In the genomic region with DNA sequence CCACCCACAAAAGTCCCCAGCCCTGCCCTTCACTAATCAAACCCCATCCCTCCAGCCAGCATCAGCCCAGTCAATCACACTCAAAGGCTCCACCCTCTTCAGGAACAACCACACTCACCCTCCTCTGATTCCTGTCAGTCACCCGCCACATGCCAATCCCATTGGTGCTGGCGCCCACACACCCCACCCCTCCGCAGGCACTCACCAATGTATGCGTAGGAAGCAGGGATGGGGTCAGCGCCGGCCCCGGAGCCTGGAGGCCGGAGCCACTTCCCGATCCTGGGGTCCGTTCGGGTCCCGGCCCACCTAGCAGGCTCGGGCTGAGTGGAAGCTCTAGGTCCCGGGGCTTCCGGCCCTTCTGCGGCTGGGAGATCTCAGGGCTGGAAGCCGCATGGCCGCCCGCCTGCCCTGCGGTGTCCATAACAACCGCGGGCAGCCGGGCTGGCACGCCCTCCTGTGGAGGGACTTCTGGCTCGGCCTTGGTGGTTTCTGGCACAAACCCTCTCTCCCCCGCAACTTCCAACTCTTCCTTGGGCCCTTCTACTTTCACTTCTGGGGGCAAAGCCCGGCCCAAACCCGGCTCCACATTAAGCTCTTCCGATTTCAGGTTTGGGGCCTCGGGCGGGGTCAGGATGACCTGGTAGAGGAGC, we compare ENCODE assay signal across 8 cellular contexts. TPM values are rescaled to one million over a fixed set of nuclear protein-coding genes. Genes with fewer than 3 reads are reported as not detected.
A peak's percentile ranks its signal among the peaks of the same experiment; 100 is the strongest.
DNase-seq lines count a peak whose midpoint lies in the region; ATAC-seq and TF ChIP-seq lines count a peak whose summit lies in the region.

No MANE protein-coding gene starts in this region.

- POLR2A ChIA-PET in GM10248 (lab: Yijun Ruan, JAX): no interaction called here
- POLR2A ChIA-PET in activated naive CD8-positive, alpha-beta T cell treated with anti-CD3 and anti-CD28 coated beads, Interleukin-2, amount 10 ng/mL, durations not matched to agents 7 days and 5 days (lab: Charles Lee): interaction anchor here (0.7 kb wide), 1 partner anchor 89 kb away, joined by 3 read pairs; no protein-coding TSS in a partner anchor

- H3K4me1 Mint-ChIP-seq in activated naive CD8-positive, alpha-beta T cell treated with anti-CD3 and anti-CD28 coated beads, Interleukin-2, amount 10 ng/mL, durations not matched to agents 7 days and 5 days: peaks cover 11% of the 10 kb centered on the region
- H3K4me1 Mint-ChIP-seq in endothelial cell (ENCODE audit: unreplicated experiment): no peaks in the 10 kb centered on the region

- H3K9me3 Mint-ChIP-seq in activated naive CD8-positive, alpha-beta T cell treated with anti-CD3 and anti-CD28 coated beads, Interleukin-2, amount 10 ng/mL, durations not matched to agents 7 days and 5 days: no peaks in the 10 kb centered on the region
- no peaks in the 10 kb centered on the region for H3K9me3 Mint-ChIP-seq in endothelial cell (ENCODE audit: unreplicated experiment)

- TF ChIP-seq CTCF in GM10248 (IDR thresholded peaks at IDR 0.05; ENCODE audit: control extremely low read depth, extremely low read depth, low read depth, missing control alignments) (no peak), endothelial cell (IDR thresholded peaks at IDR 0.05; ENCODE audit: unreplicated experiment) (no peak)

- peaks cover 33% of the 10 kb centered on the region for H3K36me3 Mint-ChIP-seq in activated naive CD8-positive, alpha-beta T cell treated with anti-CD3 and anti-CD28 coated beads, Interleukin-2, amount 10 ng/mL, durations not matched to agents 7 days and 5 days
- H3K36me3 Mint-ChIP-seq in endothelial cell (ENCODE audit: low read depth, unreplicated experiment): peaks cover 29% of the 10 kb centered on the region

- peak overlapping the region; percentile 65 for H3K27ac Mint-ChIP-seq in activated naive CD8-positive, alpha-beta T cell treated with anti-CD3 and anti-CD28 coated beads, Interleukin-2, amount 10 ng/mL, durations not matched to agents 7 days and 5 days
- H3K27ac Mint-ChIP-seq in endothelial cell (ENCODE audit: unreplicated experiment): no peak overlapping the region

- peak; percentile 66 for DNase-seq in GM10248 (ENCODE audit: extremely low spot score)
- DNase-seq in activated naive CD8-positive, alpha-beta T cell treated with anti-CD3 and anti-CD28 coated beads, Interleukin-2, amount 10 ng/mL, durations not matched to agents 7 days and 5 days: no peak
- peak; percentile 76 to 83 for DNase-seq in lung microvascular endothelial cell (ENCODE audit: low read depth in 2 of 2)
- no peak for DNase-seq in COR-L47 (lab: John Stamatoyannopoulos, UW)
- no peak for DNase-seq in endothelial cell (ENCODE audit: low spot score)
- no peak for DNase-seq in DMS79 (lab: John Stamatoyannopoulos, UW)

- ATAC-seq in HG03108 (IDR thresholded peaks at IDR 0.05; ENCODE audit: unreplicated experiment) (peak; percentile 60), GM19455 (IDR thresholded peaks at IDR 0.05; ENCODE audit: unreplicated experiment) (no peak)
- ATAC-seq in activated naive CD8-positive, alpha-beta T cell treated with anti-CD3 and anti-CD28 coated beads, Interleukin-2, amount 10 ng/mL, durations not matched to agents 7 days and 5 days (ENCODE audit: low read depth): peak; percentile 66

- H3K27me3 Mint-ChIP-seq in activated naive CD8-positive, alpha-beta T cell treated with anti-CD3 and anti-CD28 coated beads, Interleukin-2, amount 10 ng/mL, durations not matched to agents 7 days and 5 days: no peaks in the 10 kb centered on the region
- H3K27me3 Mint-ChIP-seq in endothelial cell (ENCODE audit: unreplicated experiment): no peaks in the 10 kb centered on the region

- CTCF ChIA-PET in GM10248 (lab: Yijun Ruan, JAX): interaction anchor here (1.4 to 1.9 kb wide), 2 partner anchors 9 to 10 kb away, joined by 4 to 7 read pairs; no protein-coding TSS in a partner anchor

- H3K4me3 Mint-ChIP-seq in activated naive CD8-positive, alpha-beta T cell treated with anti-CD3 and anti-CD28 coated beads, Interleukin-2, amount 10 ng/mL, durations not matched to agents 7 days and 5 days: peak overlapping the region; percentile 49
- no peak overlapping the region for H3K4me3 Mint-ChIP-seq in endothelial cell (ENCODE audit: unreplicated experiment)

RNA-seq across cellular contexts. Expression of gene CFP, which starts 7.9 kb away (rescaled TPM):
- 10 to 100 TPM; 14.1 to 14.6 TPM for total RNA-seq in activated naive CD8-positive, alpha-beta T cell treated with anti-CD3 and anti-CD28 coated beads, Interleukin-2, amount 10 ng/mL, durations not matched to agents 7 days and 5 days
- total RNA-seq in lung microvascular endothelial cell (under 0.01 and 0.22 TPM in 2 replicates), endothelial cell (ENCODE audit: unreplicated experiment) (27.5 TPM)

RNA-seq across cellular contexts. Expression of gene ELK1, which starts 12.7 kb away (rescaled TPM):
- 10 to 100 TPM; 53.5 to 54.5 TPM for total RNA-seq in activated naive CD8-positive, alpha-beta T cell treated with anti-CD3 and anti-CD28 coated beads, Interleukin-2, amount 10 ng/mL, durations not matched to agents 7 days and 5 days
- 7.4 and 10.9 TPM in 2 replicates for total RNA-seq in lung microvascular endothelial cell
- 29.4 TPM for total RNA-seq in endothelial cell (ENCODE audit: unreplicated experiment)

RNA-seq across cellular contexts. Expression of gene SYN1, which starts 18.0 kb away (rescaled TPM):
- total RNA-seq in activated naive CD8-positive, alpha-beta T cell treated with anti-CD3 and anti-CD28 coated beads, Interleukin-2, amount 10 ng/mL, durations not matched to agents 7 days and 5 days: under 1 TPM; 0.37 to 1.00 TPM
- under 0.01 TPM in 1 of 2 replicates, not detected in the other for total RNA-seq in lung microvascular endothelial cell
- total RNA-seq in endothelial cell (ENCODE audit: unreplicated experiment): 2.9 TPM

RNA-seq across cellular contexts. Expression of gene UXT, which starts 21.3 kb away (rescaled TPM):
- 100 to 1,000 TPM; 152 TPM for total RNA-seq in activated naive CD8-positive, alpha-beta T cell treated with anti-CD3 and anti-CD28 coated beads, Interleukin-2, amount 10 ng/mL, durations not matched to agents 7 days and 5 days
- total RNA-seq in lung microvascular endothelial cell: 123 and 164 TPM in 2 replicates
- total RNA-seq in endothelial cell (ENCODE audit: unreplicated experiment): 76.5 TPM

RNA-seq across cellular contexts. Expression of gene TIMP1, which starts 55.4 kb away (rescaled TPM):
- 10 to 100 TPM; 54.9 to 56.0 TPM for total RNA-seq in activated naive CD8-positive, alpha-beta T cell treated with anti-CD3 and anti-CD28 coated beads, Interleukin-2, amount 10 ng/mL, durations not matched to agents 7 days and 5 days
- total RNA-seq in lung microvascular endothelial cell (74.8 and 80.8 TPM in 2 replicates), endothelial cell (ENCODE audit: unreplicated experiment) (267 TPM)

Comparison
In these comparisons a context has a peak if more than half of its experiments do, and no peak if none do; other contexts are left out.
1. DNase-seq: peak in GM10248 (single experiment) and lung microvascular endothelial cell (2 of 2); none in activated naive CD8-positive, alpha-beta T cell treated with anti-CD3 and anti-CD28 coated beads, Interleukin-2, amount 10 ng/mL, durations not matched to agents 7 days and 5 days (single experiment), COR-L47 (single experiment), endothelial cell (single experiment) and DMS79 (single experiment).
2. RNA of gene CFP, which starts 7.9 kb away (total RNA-seq): 27.5 TPM in endothelial cell (single experiment) and 14.1 to 14.6 TPM in activated naive CD8-positive, alpha-beta T cell treated with anti-CD3 and anti-CD28 coated beads, Interleukin-2, amount 10 ng/mL, durations not matched to agents 7 days and 5 days; under 0.01 to 0.22 TPM in lung microvascular endothelial cell; every median in the first group is over 10 times any median in the second.